18 cellular contexts compared by ENCODE assay signal in genomic region chr4:94532016-94532789, GRCh38.
A peak's percentile ranks its signal among the peaks of the same experiment; 100 is the strongest.
DNase-seq lines count a peak whose midpoint lies in the region; ATAC-seq and TF ChIP-seq lines count a peak whose summit lies in the region.
"Had no signal": no experiment of that assay in that cellular context is flagged by ENCODE, and none has a peak within 500 bp of the region (broad histone marks: within the 10 kb centered on the region; RNA-seq: fewer than 3 reads in every experiment).

No MANE protein-coding gene starts in this region.

- DNase-seq in Calu3 (peak; percentile 49), OCI-M1 (lab: John Stamatoyannopoulos, UW) (peak; percentile 89), dermis blood vessel endothelial cell (peak; percentile 47), mesenchymal stem cell (peak; percentile 32), NCI-H345 treated with DMSO at 0.1 percent for 48 hours (lab: John Stamatoyannopoulos, UW; ENCODE audit: unreplicated experiment) (no peak), NCI-H1694 treated with DMSO at 0.1 percent for 48 hours (lab: John Stamatoyannopoulos, UW) (no peak), T-helper 17 cell (no peak), KG1 (lab: John Stamatoyannopoulos, UW) (no peak)
- DNase-seq: activated CD4-positive, alpha-beta T cell treated with anti-CD3 and anti-CD28 coated beads, Interleukin-2, amount 10 ng/mL, durations not matched to agents 7 days and 5 days; body of pancreas; DMS79; Karpas-422; NCI-H2107; stimulated activated naive CD4-positive, alpha-beta T cell treated with Interleukin-2 at 50 U/mL for 16 hours; T-cell had no signal

- no peak overlapping the region for H2AFZ ChIP-seq in mesenchymal stem cell (ENCODE audit: low read depth, low read length)

- no peak overlapping the region for H2BK120ac ChIP-seq in mesenchymal stem cell (ENCODE audit: low read depth, low read length)

- no peak overlapping the region for H3K4me3 ChIP-seq in mesenchymal stem cell (ENCODE audit: insufficient read depth in 1 of 2, low read depth in 1 of 2, low read length in 2 of 2)
- H3K4me3 ChIP-seq: body of pancreas, prostate gland had no signal

- H3K36me3 Mint-ChIP-seq in Calu3 (ENCODE audit: insufficient read depth, unreplicated experiment): peaks cover 10% of the 10 kb centered on the region
- peaks cover 9% of the 10 kb centered on the region for H3K36me3 Mint-ChIP-seq in T-helper 17 cell (ENCODE audit: low read depth)

- H3K4me2 ChIP-seq in mesenchymal stem cell (ENCODE audit: low read length, poor library complexity, severe bottlenecking): no peak overlapping the region

- intact Hi-C loops in Calu3 (cut with micrococcal nuclease; ENCODE audit: unreplicated experiment): loop anchor here (5.0 kb wide), 1 partner anchor 60 kb away; no protein-coding TSS in a partner anchor

- no peak for ATAC-seq in T-helper 17 cell
- ATAC-seq: body of pancreas, T-cell had no signal

- H3K9me3 Mint-ChIP-seq in Calu3 (ENCODE audit: low read depth, unreplicated experiment): no peaks in the 10 kb centered on the region
- H3K9me3 Mint-ChIP-seq: activated CD4-positive, alpha-beta T cell treated with anti-CD3 and anti-CD28 coated beads, Interleukin-2, amount 10 ng/mL, durations not matched to agents 7 days and 5 days; activated T-helper 1 cell treated with anti-CD3 and anti-CD28 coated beads, Interleukin-12 subunit alpha, Interleukin-12 subunit beta, Interleukin-2, Interleukin-4 antibody, amounts not matched to agents 30 ng/mL and 10 ng/mL and 1 ng/mL, durations not matched to agents 14 hours and 24 hours and 36 hours; T-cell had no signal

- H3K4me3 Mint-ChIP-seq in Calu3 (ENCODE audit: low read depth, unreplicated experiment) (no peak overlapping the region), T-helper 17 cell (no peak overlapping the region)
- H3K4me3 Mint-ChIP-seq: activated CD4-positive, alpha-beta T cell treated with anti-CD3 and anti-CD28 coated beads, Interleukin-2, amount 10 ng/mL, durations not matched to agents 7 days and 5 days; activated T-helper 1 cell treated with anti-CD3 and anti-CD28 coated beads, Interleukin-12 subunit alpha, Interleukin-12 subunit beta, Interleukin-2, Interleukin-4 antibody, amounts not matched to agents 30 ng/mL and 10 ng/mL and 1 ng/mL, durations not matched to agents 14 hours and 24 hours and 36 hours; B cell; T-cell had no signal

- H3K4me1 Mint-ChIP-seq in Calu3 (ENCODE audit: low read depth, unreplicated experiment): peaks cover 74% of the 10 kb centered on the region
- H3K4me1 Mint-ChIP-seq in T-helper 17 cell: peaks cover 14% of the 10 kb centered on the region

- CTCF ChIA-PET in Calu3 (lab: Charles Lee): no interaction called here

- no peak overlapping the region for H2AK5ac ChIP-seq in mesenchymal stem cell (ENCODE audit: low read length, severe bottlenecking)

- peaks cover 3 to 11% of the 10 kb centered on the region in 2 experiments for H3K36me3 ChIP-seq in mesenchymal stem cell (ENCODE audit: control insufficient read depth in 1 of 2, insufficient read depth in 2 of 2, low read depth in 1 of 2, low read length in 2 of 2)
- H3K36me3 ChIP-seq: prostate gland had no signal

- H4K8ac ChIP-seq in mesenchymal stem cell (ENCODE audit: low read length): no peak overlapping the region

- no peak overlapping the region for H2BK15ac ChIP-seq in mesenchymal stem cell (ENCODE audit: low read depth, poor library complexity, severe bottlenecking)

- WGBS in mesenchymal stem cell: 86% methylated on average over 9 of the region's 9 CpGs

- no peak for TF ChIP-seq CTCF in Calu3 (IDR thresholded peaks at IDR 0.05; ENCODE audit: unreplicated experiment)

- peak overlapping the region; percentile 33 to 34 for H3K18ac ChIP-seq in mesenchymal stem cell (ENCODE audit: low read depth in 1 of 2, low read length in 2 of 2)

- H3K4me1 ChIP-seq in mesenchymal stem cell (ENCODE audit: control insufficient read depth, insufficient read depth, low read depth, low read length): peaks cover 3% of the 10 kb centered on the region
- H3K4me1 ChIP-seq: prostate gland had no signal

- TSS peak; percentile 92 for BruUV-seq in Calu3 (replicated peaks; lab: Mats Ljungman, UMichigan)

- H3K23ac ChIP-seq in mesenchymal stem cell (ENCODE audit: low read length in 2 of 2): no peak overlapping the region

- H3K9me3 ChIP-seq in mesenchymal stem cell (ENCODE audit: control insufficient read depth, low read length) (no peaks in the 10 kb centered on the region), T-helper 17 cell (ENCODE audit: control insufficient read depth, low read length, poor library complexity, severe bottlenecking) (no peaks in the 10 kb centered on the region)
- H3K9me3 ChIP-seq: body of pancreas, prostate gland had no signal

- no peak overlapping the region for H2BK12ac ChIP-seq in mesenchymal stem cell (ENCODE audit: low read length in 2 of 2)

- peaks cover 23% of the 10 kb centered on the region for H3K79me1 ChIP-seq in mesenchymal stem cell (replicated peaks; ENCODE audit: low read length, poor library complexity, severe bottlenecking)

- H3K27me3 ChIP-seq in mesenchymal stem cell (ENCODE audit: control insufficient read depth in 1 of 2, insufficient read depth in 1 of 2, low read length in 2 of 2): no peaks in the 10 kb centered on the region
- H3K27me3 ChIP-seq: body of pancreas had no signal

- no peak overlapping the region for H3K4ac ChIP-seq in mesenchymal stem cell (ENCODE audit: low read depth in 1 of 2, low read length in 2 of 2)

- H3K14ac ChIP-seq in mesenchymal stem cell (ENCODE audit: low read length in 2 of 2): no peak overlapping the region

- no peak overlapping the region for H3K9ac ChIP-seq in mesenchymal stem cell (ENCODE audit: low read length)

- no peak overlapping the region for H4K91ac ChIP-seq in mesenchymal stem cell (ENCODE audit: low read length)

- H3K27ac Mint-ChIP-seq in Calu3 (ENCODE audit: unreplicated experiment): peak overlapping the region; percentile 91
- no peak overlapping the region for H3K27ac Mint-ChIP-seq in T-helper 17 cell
- H3K27ac Mint-ChIP-seq: activated CD4-positive, alpha-beta T cell treated with anti-CD3 and anti-CD28 coated beads, Interleukin-2, amount 10 ng/mL, durations not matched to agents 7 days and 5 days; activated T-helper 1 cell treated with anti-CD3 and anti-CD28 coated beads, Interleukin-12 subunit alpha, Interleukin-12 subunit beta, Interleukin-2, Interleukin-4 antibody, amounts not matched to agents 30 ng/mL and 10 ng/mL and 1 ng/mL, durations not matched to agents 14 hours and 24 hours and 36 hours; B cell; T-cell had no signal

- H3K27me3 Mint-ChIP-seq in Calu3 (ENCODE audit: unreplicated experiment): no peaks in the 10 kb centered on the region
- H3K27me3 Mint-ChIP-seq in T-helper 17 cell: no peaks in the 10 kb centered on the region
- H3K27me3 Mint-ChIP-seq: activated CD4-positive, alpha-beta T cell treated with anti-CD3 and anti-CD28 coated beads, Interleukin-2, amount 10 ng/mL, durations not matched to agents 7 days and 5 days; B cell; T-cell had no signal

- no peak overlapping the region for H3K27ac ChIP-seq in mesenchymal stem cell (ENCODE audit: low read length, poor library complexity, severe bottlenecking)
- H3K27ac ChIP-seq: body of pancreas had no signal

- H2BK5ac ChIP-seq in mesenchymal stem cell (ENCODE audit: low read depth, low read length, poor library complexity, severe bottlenecking): no peak overlapping the region

Comparison
In these comparisons a context has a peak if more than half of its experiments do, and no peak if none do; other contexts are left out.
1. DNase-seq: peak in Calu3 (single experiment), OCI-M1 (single experiment), dermis blood vessel endothelial cell (single experiment) and mesenchymal stem cell (single experiment); none in NCI-H345 treated with DMSO at 0.1 percent for 48 hours (single experiment), NCI-H1694 treated with DMSO at 0.1 percent for 48 hours (single experiment), T-helper 17 cell (0 of 3) and KG1 (single experiment).